16 cellular contexts compared by ENCODE assay signal in the genomic region with DNA sequence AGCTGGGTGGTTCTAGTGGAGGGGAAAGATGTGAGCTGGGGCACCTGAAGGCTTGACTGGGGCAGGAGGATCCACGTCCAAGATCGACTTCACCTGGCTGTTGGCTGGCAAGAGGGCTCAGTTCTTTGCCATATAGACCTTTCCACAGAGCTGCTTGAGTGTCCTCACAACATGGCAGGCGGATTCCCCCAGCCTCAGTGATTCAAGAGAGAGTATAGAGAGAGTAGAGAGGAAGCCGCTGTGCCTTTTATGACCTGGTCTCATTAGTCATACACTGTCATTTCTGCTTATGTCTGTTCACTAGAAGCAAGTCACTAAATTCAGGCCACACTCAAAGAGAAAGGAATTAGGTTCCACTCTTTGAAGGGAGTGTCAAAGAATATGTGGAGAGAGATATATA.
"Had no signal": no experiment of that assay in that cellular context is flagged by ENCODE, and none has a peak within 500 bp of the region (broad histone marks: within the 10 kb centered on the region; RNA-seq: fewer than 3 reads in every experiment).

No MANE protein-coding gene starts in this region.

- DNase-seq: activated B cell treated with CpG ODN at 0.5 μM for 24 hours; aorta; cerebellar nuclear complex; effector memory CD8-positive, alpha-beta T cell; mesendoderm; nephron progenitor cell; occipital lobe; stimulated activated CD4-positive, alpha-beta T cell treated with anti-CD3 and anti-CD28 coated beads, Interleukin-15, amount 100 ng/mL, for 24 hours; stimulated activated CD4-positive, alpha-beta T cell treated with anti-CD3 and anti-CD28 coated beads, Interleukin-4, amount 100 ng/mL, for 4 hours; stimulated activated CD8-positive, alpha-beta memory T cell treated with anti-CD3 and anti-CD28 coated beads, Interleukin-4, amount 100 ng/mL, for 48 hours; stomach; SW 1271; thyroid gland had no signal

- H3K4me3 Mint-ChIP-seq: activated B cell treated with CpG ODN at 0.5 μM for 24 hours; dendritic cell treated with granulocyte-macrophage colony-stimulating factor and Interleukin-4, amounts not matched to agents 40 ng/mL and 50 ng/mL, for 4 days; nephron progenitor cell; T-helper 2 cell treated with Interferon-gamma antibody and Interleukin-4, amounts not matched to agents 5 μg/mL and 100 μg/mL, for 36 hours had no signal

- H3K9me3 Mint-ChIP-seq: activated B cell treated with CpG ODN at 0.5 μM for 24 hours; dendritic cell treated with granulocyte-macrophage colony-stimulating factor and Interleukin-4, amounts not matched to agents 40 ng/mL and 50 ng/mL, for 4 days; effector memory CD8-positive, alpha-beta T cell; nephron progenitor cell; T-helper 2 cell treated with Interferon-gamma antibody and Interleukin-4, amounts not matched to agents 5 μg/mL and 100 μg/mL, for 36 hours had no signal

- H3K27ac Mint-ChIP-seq: activated B cell treated with CpG ODN at 0.5 μM for 24 hours; dendritic cell treated with granulocyte-macrophage colony-stimulating factor and Interleukin-4, amounts not matched to agents 40 ng/mL and 50 ng/mL, for 4 days; nephron progenitor cell; progenitor cell of endocrine pancreas; T-helper 2 cell treated with Interferon-gamma antibody and Interleukin-4, amounts not matched to agents 5 μg/mL and 100 μg/mL, for 36 hours had no signal

- H3K27me3 Mint-ChIP-seq: activated B cell treated with CpG ODN at 0.5 μM for 24 hours; effector memory CD8-positive, alpha-beta T cell; progenitor cell of endocrine pancreas had no signal

- H3K4me1 Mint-ChIP-seq: activated B cell treated with CpG ODN at 0.5 μM for 24 hours had no signal
